In the genomic region with DNA sequence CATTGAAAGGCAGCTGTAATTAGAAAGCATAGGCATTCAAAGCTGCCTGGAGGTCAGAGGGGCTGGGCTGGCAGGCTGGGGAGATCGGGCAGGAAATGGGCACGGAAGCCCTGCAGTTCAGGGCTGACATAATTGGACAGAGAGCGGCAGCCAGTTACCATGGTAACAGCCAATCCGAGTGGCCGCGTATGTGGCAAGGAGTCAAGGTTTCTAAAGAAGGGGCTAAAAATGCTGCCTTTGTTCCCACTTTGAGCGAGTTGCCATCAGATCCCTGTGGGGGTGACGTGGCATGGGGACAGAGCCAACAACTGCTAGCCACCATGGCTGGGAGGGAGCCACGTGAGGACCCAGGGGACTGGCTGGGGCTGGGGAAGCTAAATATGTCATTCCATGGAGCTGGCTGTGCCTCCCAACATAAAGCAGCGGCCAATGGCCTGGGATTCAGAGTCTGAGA, we compare ENCODE assay signal across 8 cellular contexts.
A peak's percentile ranks its signal among the peaks of the same experiment; 100 is the strongest.
DNase-seq lines count a peak whose midpoint lies in the region; ATAC-seq and TF ChIP-seq lines count a peak whose summit lies in the region.

No MANE protein-coding gene starts in this region.

- ATAC-seq in GM21528 (IDR thresholded peaks at IDR 0.05; ENCODE audit: low FRiP score, unreplicated experiment): no peak

- DNase-seq in DMS 273 treated with DMSO at 0.1 percent for 48 hours (lab: John Stamatoyannopoulos, UW) (peak; percentile 74), NCI-H1694 (lab: John Stamatoyannopoulos, UW) (peak; percentile 30), fibroblast of pulmonary artery (ENCODE audit: low read depth) (peak; percentile 80), SIG-M5 (lab: John Stamatoyannopoulos, UW) (no peak), NCI-H526 (lab: John Stamatoyannopoulos, UW) (no peak)
- peak; percentile 47 for DNase-seq in activated T-cell treated with anti-CD3 and anti-CD28 coated beads, Interleukin-2, amount 50 U/mL, for 24 hours

- H3K36me3 Mint-ChIP-seq in activated T-cell treated with anti-CD3 and anti-CD28 coated beads, Interleukin-2, amount 50 U/mL, for 24 hours (ENCODE audit: low read depth): no peaks in the 10 kb centered on the region
- no peaks in the 10 kb centered on the region for H3K36me3 Mint-ChIP-seq in nephron (ENCODE audit: low read depth)

- H3K9me3 Mint-ChIP-seq in activated T-cell treated with anti-CD3 and anti-CD28 coated beads, Interleukin-2, amount 50 U/mL, for 24 hours: no peaks in the 10 kb centered on the region
- no peaks in the 10 kb centered on the region for H3K9me3 Mint-ChIP-seq in nephron

- no peaks in the 10 kb centered on the region for H3K27me3 Mint-ChIP-seq in activated T-cell treated with anti-CD3 and anti-CD28 coated beads, Interleukin-2, amount 50 U/mL, for 24 hours
- H3K27me3 Mint-ChIP-seq in nephron (ENCODE audit: low read depth): no peaks in the 10 kb centered on the region

- H3K4me1 Mint-ChIP-seq in activated T-cell treated with anti-CD3 and anti-CD28 coated beads, Interleukin-2, amount 50 U/mL, for 24 hours (ENCODE audit: low read depth): peaks cover 21% of the 10 kb centered on the region
- H3K4me1 Mint-ChIP-seq in nephron: peaks cover 27% of the 10 kb centered on the region

- peak overlapping the region; percentile 15 for H3K4me3 Mint-ChIP-seq in activated T-cell treated with anti-CD3 and anti-CD28 coated beads, Interleukin-2, amount 50 U/mL, for 24 hours
- peak overlapping the region; percentile 45 to 70 (median 59) for H3K4me3 Mint-ChIP-seq in nephron

- TF ChIP-seq CTCF in fibroblast of pulmonary artery (IDR thresholded peaks at IDR 0.05; ENCODE audit: low read length, missing control alignments) (no peak), nephron (IDR thresholded peaks at IDR 0.05; ENCODE audit: unreplicated experiment in 3 of 3) (no peak)

- peak overlapping the region; percentile 9 for H3K4me3 ChIP-seq in fibroblast of pulmonary artery (replicated peaks; ENCODE audit: low read depth, low read length)

- H3K27ac Mint-ChIP-seq in activated T-cell treated with anti-CD3 and anti-CD28 coated beads, Interleukin-2, amount 50 U/mL, for 24 hours: peak overlapping the region; percentile 35
- H3K27ac Mint-ChIP-seq in nephron: peak overlapping the region; percentile 41 to 59 (median 42)

Comparison
In these comparisons a context has a peak if more than half of its experiments do, and no peak if none do; other contexts are left out.
1. DNase-seq: peak in DMS 273 treated with DMSO at 0.1 percent for 48 hours (single experiment), NCI-H1694 (single experiment), activated T-cell treated with anti-CD3 and anti-CD28 coated beads, Interleukin-2, amount 50 U/mL, for 24 hours (single experiment) and fibroblast of pulmonary artery (single experiment); none in SIG-M5 (single experiment) and NCI-H526 (0 of 2).